1 cellular context compared by ENCODE assay signal in the genomic region with DNA sequence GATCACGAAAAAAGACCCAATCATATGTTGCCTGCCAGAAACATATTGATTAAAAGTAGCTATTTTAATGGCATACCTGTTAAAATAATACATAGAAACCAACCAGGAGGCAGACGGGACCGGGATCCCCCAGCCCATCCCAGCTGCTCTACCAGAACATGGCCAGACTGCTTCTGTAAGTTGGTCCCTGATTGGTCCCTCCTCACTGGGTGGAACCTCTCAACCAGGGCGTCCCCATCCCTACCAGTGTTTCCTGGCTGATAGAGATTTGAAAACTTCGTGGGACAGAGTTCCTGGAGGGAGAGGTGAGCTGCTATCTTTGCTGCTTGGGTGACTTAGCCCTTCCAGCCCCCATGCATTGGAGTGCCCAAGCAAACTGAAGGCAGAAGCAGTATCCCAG.
TF ChIP-seq lines count a peak whose summit lies in the region.

No MANE protein-coding gene starts in this region.

TF ChIP-seq in A549, 52 proteins besides CTCF, POLR2A, EP300 and RAD21 (continued from another document):
- TF ChIP-seq FOSL2 (IDR thresholded peaks at IDR 0.05) (no peak), FOSL2 (CRISPR knock-in tag; IDR thresholded peaks at IDR 0.05) (no peak), HOXA7 (CRISPR knock-in tag; IDR thresholded peaks at IDR 0.05) (no peak), RNF2 (IDR thresholded peaks at IDR 0.05; ENCODE audit: borderline replicate concordance, low read depth) (no peak), RCOR1 (IDR thresholded peaks at IDR 0.05; ENCODE audit: low read depth, low read length) (no peak), HOXB13 (CRISPR knock-in tag; IDR thresholded peaks at IDR 0.05; ENCODE audit: low read depth) (no peak), USF2 (IDR thresholded peaks at IDR 0.05) (no peak), CBX8 (IDR thresholded peaks at IDR 0.05) (no peak), ZFP36 (IDR thresholded peaks at IDR 0.05; ENCODE audit: borderline replicate concordance, partially characterized antibody) (no peak), NFE2L2 (conservative IDR thresholded peaks at IDR 0.05; ENCODE audit: low read length) (no peak)
- TF ChIP-seq, protein P1, sequence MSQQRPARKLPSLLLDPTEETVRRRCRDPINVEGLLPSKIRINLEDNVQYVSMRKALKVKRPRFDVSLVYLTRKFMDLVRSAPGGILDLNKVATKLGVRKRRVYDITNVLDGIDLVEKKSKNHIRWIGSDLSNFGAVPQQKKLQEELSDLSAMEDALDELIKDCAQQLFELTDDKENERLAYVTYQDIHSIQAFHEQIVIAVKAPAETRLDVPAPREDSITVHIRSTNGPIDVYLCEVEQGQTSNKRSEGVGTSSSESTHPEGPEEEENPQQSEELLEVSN (IDR thresholded peaks at IDR 0.05; ENCODE audit: borderline replicate concordance, low read depth) = no peak
